Comparison of ENCODE assay signal across 1 cellular context in the genomic region with DNA sequence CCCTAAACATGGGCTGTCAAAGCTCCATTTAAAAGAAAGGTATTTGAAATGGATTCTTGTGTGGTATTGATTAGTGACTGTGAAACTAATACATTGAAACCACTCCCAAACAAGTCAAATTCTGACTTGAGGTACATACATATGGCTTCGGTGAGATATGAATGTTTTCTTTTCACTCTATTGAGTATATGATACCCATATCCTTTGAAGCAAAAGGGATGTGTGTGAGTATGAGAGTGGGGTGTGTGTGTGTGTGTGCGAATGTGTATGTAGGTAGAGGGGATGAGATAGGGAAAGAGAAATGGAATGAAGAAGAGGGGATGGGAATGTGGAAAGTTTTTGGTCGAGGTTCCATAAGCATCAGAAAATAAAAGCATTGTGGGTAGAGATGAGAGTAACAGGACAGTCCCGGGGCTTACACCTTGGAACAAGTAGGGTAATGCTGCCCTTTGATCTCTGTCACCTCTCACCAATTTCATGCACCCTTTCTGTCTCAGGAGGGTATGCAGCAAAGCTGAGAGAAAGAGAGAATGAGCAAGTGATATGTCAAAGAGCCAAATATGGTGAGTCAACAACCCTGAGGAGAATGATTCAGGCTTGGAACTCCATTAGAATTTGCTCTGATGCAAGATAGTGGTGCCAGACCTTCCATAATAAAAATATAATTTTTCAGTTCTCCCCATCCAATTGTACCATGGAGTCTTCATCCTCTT.
TF ChIP-seq lines count a peak whose summit lies in the region.

No MANE protein-coding gene starts in this region.

TF ChIP-seq in K562, 482 proteins besides CTCF, POLR2A, EP300 and RAD21 (continued from another document and continues in another):
- TF ChIP-seq, protein P1, sequence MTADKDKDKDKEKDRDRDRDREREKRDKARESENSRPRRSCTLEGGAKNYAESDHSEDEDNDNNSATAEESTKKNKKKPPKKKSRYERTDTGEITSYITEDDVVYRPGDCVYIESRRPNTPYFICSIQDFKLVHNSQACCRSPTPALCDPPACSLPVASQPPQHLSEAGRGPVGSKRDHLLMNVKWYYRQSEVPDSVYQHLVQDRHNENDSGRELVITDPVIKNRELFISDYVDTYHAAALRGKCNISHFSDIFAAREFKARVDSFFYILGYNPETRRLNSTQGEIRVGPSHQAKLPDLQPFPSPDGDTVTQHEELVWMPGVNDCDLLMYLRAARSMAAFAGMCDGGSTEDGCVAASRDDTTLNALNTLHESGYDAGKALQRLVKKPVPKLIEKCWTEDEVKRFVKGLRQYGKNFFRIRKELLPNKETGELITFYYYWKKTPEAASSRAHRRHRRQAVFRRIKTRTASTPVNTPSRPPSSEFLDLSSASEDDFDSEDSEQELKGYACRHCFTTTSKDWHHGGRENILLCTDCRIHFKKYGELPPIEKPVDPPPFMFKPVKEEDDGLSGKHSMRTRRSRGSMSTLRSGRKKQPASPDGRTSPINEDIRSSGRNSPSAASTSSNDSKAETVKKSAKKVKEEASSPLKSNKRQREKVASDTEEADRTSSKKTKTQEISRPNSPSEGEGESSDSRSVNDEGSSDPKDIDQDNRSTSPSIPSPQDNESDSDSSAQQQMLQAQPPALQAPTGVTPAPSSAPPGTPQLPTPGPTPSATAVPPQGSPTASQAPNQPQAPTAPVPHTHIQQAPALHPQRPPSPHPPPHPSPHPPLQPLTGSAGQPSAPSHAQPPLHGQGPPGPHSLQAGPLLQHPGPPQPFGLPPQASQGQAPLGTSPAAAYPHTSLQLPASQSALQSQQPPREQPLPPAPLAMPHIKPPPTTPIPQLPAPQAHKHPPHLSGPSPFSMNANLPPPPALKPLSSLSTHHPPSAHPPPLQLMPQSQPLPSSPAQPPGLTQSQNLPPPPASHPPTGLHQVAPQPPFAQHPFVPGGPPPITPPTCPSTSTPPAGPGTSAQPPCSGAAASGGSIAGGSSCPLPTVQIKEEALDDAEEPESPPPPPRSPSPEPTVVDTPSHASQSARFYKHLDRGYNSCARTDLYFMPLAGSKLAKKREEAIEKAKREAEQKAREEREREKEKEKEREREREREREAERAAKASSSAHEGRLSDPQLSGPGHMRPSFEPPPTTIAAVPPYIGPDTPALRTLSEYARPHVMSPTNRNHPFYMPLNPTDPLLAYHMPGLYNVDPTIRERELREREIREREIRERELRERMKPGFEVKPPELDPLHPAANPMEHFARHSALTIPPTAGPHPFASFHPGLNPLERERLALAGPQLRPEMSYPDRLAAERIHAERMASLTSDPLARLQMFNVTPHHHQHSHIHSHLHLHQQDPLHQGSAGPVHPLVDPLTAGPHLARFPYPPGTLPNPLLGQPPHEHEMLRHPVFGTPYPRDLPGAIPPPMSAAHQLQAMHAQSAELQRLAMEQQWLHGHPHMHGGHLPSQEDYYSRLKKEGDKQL (CRISPR knock-in tag; IDR thresholded peaks at IDR 0.05; ENCODE audit: borderline replicate concordance): no peak
- TF ChIP-seq ZNF436 (CRISPR knock-in tag; IDR thresholded peaks at IDR 0.05) (no peak), POLR2AphosphoS2 (IDR thresholded peaks at IDR 0.05; ENCODE audit: low read length) (no peak), POLR2H (tag; IDR thresholded peaks at IDR 0.05; ENCODE audit: low read depth) (no peak), GTF2E2 (tag; IDR thresholded peaks at IDR 0.05) (no peak; the same call in 1 of the 2 replicates), TRIM24 (IDR thresholded peaks at IDR 0.05) (no peak), KAT8 (IDR thresholded peaks at IDR 0.05; ENCODE audit: low read depth) (no peak), OTX1 (CRISPR knock-in tag; IDR thresholded peaks at IDR 0.05) (0 out of 2 replicates have a peak, but pooled peaks have one; percentile 16), HOXB6 (CRISPR knock-in tag; IDR thresholded peaks at IDR 0.05; ENCODE audit: borderline replicate concordance) (no peak), CC2D1A (IDR thresholded peaks at IDR 0.05) (no peak), NFRKB (IDR thresholded peaks at IDR 0.05; ENCODE audit: low read depth) (peak; percentile 23), PRMT5 (CRISPR knock-in tag; IDR thresholded peaks at IDR 0.05) (no peak), TAF9B (IDR thresholded peaks at IDR 0.05; ENCODE audit: partially characterized antibody) (peak; percentile 28), ZNF354B (CRISPR knock-in tag; IDR thresholded peaks at IDR 0.05) (no peak), HDAC3 (IDR thresholded peaks at IDR 0.05; ENCODE audit: borderline replicate concordance, partially characterized antibody) (no peak), MAZ (CRISPR knock-in tag; conservative IDR thresholded peaks at IDR 0.05 in 1 of 2, IDR thresholded peaks at IDR 0.05 in 1 of 2) (no peak), MCM7 (IDR thresholded peaks at IDR 0.05) (no peak), RBM14 (IDR thresholded peaks at IDR 0.05; ENCODE audit: borderline replicate concordance, insufficient read depth, low read depth, low read length) (no peak), HDGF (IDR thresholded peaks at IDR 0.05) (peak; percentile 92; the same call in 1 of the 2 replicates), ZNF384 (IDR thresholded peaks at IDR 0.05; ENCODE audit: low read depth, low read length) (no peak), ZNF507 (tag; conservative IDR thresholded peaks at IDR 0.05) (no peak), ZNF23 (CRISPR knock-in tag; IDR thresholded peaks at IDR 0.05) (no peak), FOSL1 (tag; conservative IDR thresholded peaks at IDR 0.05) (peak; percentile 79), KLF10 (CRISPR knock-in tag; IDR thresholded peaks at IDR 0.05) (no peak), HSF4 (CRISPR knock-in tag; IDR thresholded peaks at IDR 0.05; ENCODE audit: borderline replicate concordance) (no peak), CREB1 (IDR thresholded peaks at IDR 0.05) (no peak), CREB1 (CRISPR knock-in tag; IDR thresholded peaks at IDR 0.05) (no peak), YBX1 (IDR thresholded peaks at IDR 0.05) (0 out of 2 replicates have a peak, but pooled peaks have one; percentile 63), ZNF146 (CRISPR knock-in tag; IDR thresholded peaks at IDR 0.05; ENCODE audit: unreplicated experiment) (no peak), KDM2B (CRISPR knock-in tag; IDR thresholded peaks at IDR 0.05) (no peak), ZFPM2 (CRISPR knock-in tag; IDR thresholded peaks at IDR 0.05) (no peak), ZNF785 (CRISPR knock-in tag; IDR thresholded peaks at IDR 0.05) (no peak), ZFP36 (IDR thresholded peaks at IDR 0.05; ENCODE audit: low read depth, low read length, partially characterized antibody) (no peak), FOXA1 (IDR thresholded peaks at IDR 0.05; ENCODE audit: borderline replicate concordance) (no peak)
- TF ChIP-seq, protein P2, sequence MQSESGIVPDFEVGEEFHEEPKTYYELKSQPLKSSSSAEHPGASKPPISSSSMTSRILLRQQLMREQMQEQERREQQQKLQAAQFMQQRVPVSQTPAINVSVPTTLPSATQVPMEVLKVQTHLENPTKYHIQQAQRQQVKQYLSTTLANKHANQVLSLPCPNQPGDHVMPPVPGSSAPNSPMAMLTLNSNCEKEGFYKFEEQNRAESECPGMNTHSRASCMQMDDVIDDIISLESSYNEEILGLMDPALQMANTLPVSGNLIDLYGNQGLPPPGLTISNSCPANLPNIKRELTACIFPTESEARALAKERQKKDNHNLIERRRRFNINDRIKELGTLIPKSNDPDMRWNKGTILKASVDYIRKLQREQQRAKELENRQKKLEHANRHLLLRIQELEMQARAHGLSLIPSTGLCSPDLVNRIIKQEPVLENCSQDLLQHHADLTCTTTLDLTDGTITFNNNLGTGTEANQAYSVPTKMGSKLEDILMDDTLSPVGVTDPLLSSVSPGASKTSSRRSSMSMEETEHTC (IDR thresholded peaks at IDR 0.05): no peak
- TF ChIP-seq, protein P3, sequence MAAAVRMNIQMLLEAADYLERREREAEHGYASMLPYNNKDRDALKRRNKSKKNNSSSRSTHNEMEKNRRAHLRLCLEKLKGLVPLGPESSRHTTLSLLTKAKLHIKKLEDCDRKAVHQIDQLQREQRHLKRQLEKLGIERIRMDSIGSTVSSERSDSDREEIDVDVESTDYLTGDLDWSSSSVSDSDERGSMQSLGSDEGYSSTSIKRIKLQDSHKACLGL (CRISPR knock-in tag; IDR thresholded peaks at IDR 0.05; ENCODE audit: borderline replicate concordance, poor library complexity, severe bottlenecking): no peak
- TF ChIP-seq, protein P4, sequence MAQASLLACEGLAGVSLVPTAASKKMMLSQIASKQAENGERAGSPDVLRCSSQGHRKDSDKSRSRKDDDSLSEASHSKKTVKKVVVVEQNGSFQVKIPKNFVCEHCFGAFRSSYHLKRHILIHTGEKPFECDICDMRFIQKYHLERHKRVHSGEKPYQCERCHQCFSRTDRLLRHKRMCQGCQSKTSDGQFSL (CRISPR knock-in tag; IDR thresholded peaks at IDR 0.05): no peak
- TF ChIP-seq, protein P4 (tag; IDR thresholded peaks at IDR 0.05): no peak
- TF ChIP-seq, protein P5, sequence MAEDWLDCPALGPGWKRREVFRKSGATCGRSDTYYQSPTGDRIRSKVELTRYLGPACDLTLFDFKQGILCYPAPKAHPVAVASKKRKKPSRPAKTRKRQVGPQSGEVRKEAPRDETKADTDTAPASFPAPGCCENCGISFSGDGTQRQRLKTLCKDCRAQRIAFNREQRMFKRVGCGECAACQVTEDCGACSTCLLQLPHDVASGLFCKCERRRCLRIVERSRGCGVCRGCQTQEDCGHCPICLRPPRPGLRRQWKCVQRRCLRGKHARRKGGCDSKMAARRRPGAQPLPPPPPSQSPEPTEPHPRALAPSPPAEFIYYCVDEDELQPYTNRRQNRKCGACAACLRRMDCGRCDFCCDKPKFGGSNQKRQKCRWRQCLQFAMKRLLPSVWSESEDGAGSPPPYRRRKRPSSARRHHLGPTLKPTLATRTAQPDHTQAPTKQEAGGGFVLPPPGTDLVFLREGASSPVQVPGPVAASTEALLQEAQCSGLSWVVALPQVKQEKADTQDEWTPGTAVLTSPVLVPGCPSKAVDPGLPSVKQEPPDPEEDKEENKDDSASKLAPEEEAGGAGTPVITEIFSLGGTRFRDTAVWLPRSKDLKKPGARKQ (CRISPR knock-in tag; IDR thresholded peaks at IDR 0.05): no peak
- TF ChIP-seq, protein P6, sequence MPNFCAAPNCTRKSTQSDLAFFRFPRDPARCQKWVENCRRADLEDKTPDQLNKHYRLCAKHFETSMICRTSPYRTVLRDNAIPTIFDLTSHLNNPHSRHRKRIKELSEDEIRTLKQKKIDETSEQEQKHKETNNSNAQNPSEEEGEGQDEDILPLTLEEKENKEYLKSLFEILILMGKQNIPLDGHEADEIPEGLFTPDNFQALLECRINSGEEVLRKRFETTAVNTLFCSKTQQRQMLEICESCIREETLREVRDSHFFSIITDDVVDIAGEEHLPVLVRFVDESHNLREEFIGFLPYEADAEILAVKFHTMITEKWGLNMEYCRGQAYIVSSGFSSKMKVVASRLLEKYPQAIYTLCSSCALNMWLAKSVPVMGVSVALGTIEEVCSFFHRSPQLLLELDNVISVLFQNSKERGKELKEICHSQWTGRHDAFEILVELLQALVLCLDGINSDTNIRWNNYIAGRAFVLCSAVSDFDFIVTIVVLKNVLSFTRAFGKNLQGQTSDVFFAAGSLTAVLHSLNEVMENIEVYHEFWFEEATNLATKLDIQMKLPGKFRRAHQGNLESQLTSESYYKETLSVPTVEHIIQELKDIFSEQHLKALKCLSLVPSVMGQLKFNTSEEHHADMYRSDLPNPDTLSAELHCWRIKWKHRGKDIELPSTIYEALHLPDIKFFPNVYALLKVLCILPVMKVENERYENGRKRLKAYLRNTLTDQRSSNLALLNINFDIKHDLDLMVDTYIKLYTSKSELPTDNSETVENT (CRISPR knock-in tag; IDR thresholded peaks at IDR 0.05): no peak
- TF ChIP-seq, protein P7, sequence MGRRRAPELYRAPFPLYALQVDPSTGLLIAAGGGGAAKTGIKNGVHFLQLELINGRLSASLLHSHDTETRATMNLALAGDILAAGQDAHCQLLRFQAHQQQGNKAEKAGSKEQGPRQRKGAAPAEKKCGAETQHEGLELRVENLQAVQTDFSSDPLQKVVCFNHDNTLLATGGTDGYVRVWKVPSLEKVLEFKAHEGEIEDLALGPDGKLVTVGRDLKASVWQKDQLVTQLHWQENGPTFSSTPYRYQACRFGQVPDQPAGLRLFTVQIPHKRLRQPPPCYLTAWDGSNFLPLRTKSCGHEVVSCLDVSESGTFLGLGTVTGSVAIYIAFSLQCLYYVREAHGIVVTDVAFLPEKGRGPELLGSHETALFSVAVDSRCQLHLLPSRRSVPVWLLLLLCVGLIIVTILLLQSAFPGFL (CRISPR knock-in tag; IDR thresholded peaks at IDR 0.05): no peak
- TF ChIP-seq, protein P8, sequence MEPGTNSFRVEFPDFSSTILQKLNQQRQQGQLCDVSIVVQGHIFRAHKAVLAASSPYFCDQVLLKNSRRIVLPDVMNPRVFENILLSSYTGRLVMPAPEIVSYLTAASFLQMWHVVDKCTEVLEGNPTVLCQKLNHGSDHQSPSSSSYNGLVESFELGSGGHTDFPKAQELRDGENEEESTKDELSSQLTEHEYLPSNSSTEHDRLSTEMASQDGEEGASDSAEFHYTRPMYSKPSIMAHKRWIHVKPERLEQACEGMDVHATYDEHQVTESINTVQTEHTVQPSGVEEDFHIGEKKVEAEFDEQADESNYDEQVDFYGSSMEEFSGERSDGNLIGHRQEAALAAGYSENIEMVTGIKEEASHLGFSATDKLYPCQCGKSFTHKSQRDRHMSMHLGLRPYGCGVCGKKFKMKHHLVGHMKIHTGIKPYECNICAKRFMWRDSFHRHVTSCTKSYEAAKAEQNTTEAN (CRISPR knock-in tag; IDR thresholded peaks at IDR 0.05): no peak
- TF ChIP-seq, protein P9, sequence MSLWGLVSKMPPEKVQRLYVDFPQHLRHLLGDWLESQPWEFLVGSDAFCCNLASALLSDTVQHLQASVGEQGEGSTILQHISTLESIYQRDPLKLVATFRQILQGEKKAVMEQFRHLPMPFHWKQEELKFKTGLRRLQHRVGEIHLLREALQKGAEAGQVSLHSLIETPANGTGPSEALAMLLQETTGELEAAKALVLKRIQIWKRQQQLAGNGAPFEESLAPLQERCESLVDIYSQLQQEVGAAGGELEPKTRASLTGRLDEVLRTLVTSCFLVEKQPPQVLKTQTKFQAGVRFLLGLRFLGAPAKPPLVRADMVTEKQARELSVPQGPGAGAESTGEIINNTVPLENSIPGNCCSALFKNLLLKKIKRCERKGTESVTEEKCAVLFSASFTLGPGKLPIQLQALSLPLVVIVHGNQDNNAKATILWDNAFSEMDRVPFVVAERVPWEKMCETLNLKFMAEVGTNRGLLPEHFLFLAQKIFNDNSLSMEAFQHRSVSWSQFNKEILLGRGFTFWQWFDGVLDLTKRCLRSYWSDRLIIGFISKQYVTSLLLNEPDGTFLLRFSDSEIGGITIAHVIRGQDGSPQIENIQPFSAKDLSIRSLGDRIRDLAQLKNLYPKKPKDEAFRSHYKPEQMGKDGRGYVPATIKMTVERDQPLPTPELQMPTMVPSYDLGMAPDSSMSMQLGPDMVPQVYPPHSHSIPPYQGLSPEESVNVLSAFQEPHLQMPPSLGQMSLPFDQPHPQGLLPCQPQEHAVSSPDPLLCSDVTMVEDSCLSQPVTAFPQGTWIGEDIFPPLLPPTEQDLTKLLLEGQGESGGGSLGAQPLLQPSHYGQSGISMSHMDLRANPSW (CRISPR knock-in tag; IDR thresholded peaks at IDR 0.05): no peak
